27 cellular contexts compared by ENCODE assay signal in genomic region chr7:150759479-150759878, GRCh38.
"Had no signal": no experiment of that assay in that cellular context is flagged by ENCODE, and none has a peak within 500 bp of the region (broad histone marks: within the 10 kb centered on the region; RNA-seq: fewer than 3 reads in every experiment).

No MANE protein-coding gene starts in this region.

- H3K27me3 ChIP-seq: stomach, suprapubic skin, testis, thyroid gland, tibial nerve, transverse colon, upper lobe of left lung, upper lobe of right lung, uterus, vagina had no signal

- H3K36me3 ChIP-seq: stomach, suprapubic skin, thoracic aorta, thyroid gland, tibial artery, tibial nerve, transverse colon, upper lobe of left lung, upper lobe of right lung, uterus, vagina had no signal

- FAIRE-seq: urothelium cell line had no signal

- H3K9me3 ChIP-seq: stomach, suprapubic skin, testis, thoracic aorta, thyroid gland, tibial artery, tibial nerve, transverse colon, upper lobe of left lung, upper lobe of right lung, uterus, vagina had no signal

- H3K4me3 ChIP-seq: stomach, suprapubic skin, testis, thoracic aorta, thyroid gland, tibial artery, tibial nerve, transverse colon, upper lobe of left lung, upper lobe of right lung, uterus, vagina had no signal

- H3K4me1 ChIP-seq: testis, thyroid gland, tibial artery, tibial nerve, uterus, vagina had no signal

- H3K27ac ChIP-seq: stomach, suprapubic skin, testis, thoracic aorta, thyroid gland, tibial artery, tibial nerve, transverse colon, upper lobe of left lung, upper lobe of right lung, uterus, vagina had no signal

- DNase-seq: stimulated activated CD4-positive, alpha-beta T cell treated with anti-CD3 and anti-CD28 coated beads, Interleukin-2, amount 100 ng/mL, for 48 hours; stimulated activated CD4-positive, alpha-beta T cell treated with anti-CD3 and anti-CD28 coated beads, Interleukin-4, amount 100 ng/mL, for 1 hour; stimulated activated CD4-positive, alpha-beta T cell treated with anti-CD3 and anti-CD28 coated beads, Interleukin-4, amount 100 ng/mL, for 24 hours; stimulated activated CD4-positive, alpha-beta T cell treated with anti-CD3 and anti-CD28 coated beads, Interleukin-4, amount 100 ng/mL, for 4 hours; stimulated activated CD8-positive, alpha-beta memory T cell treated with anti-CD3 and anti-CD28 coated beads, Interleukin-4, amount 100 ng/mL, for 48 hours; stimulated activated naive B cell treated with anti-CD40 and anti-IgM and Interleukin-4, amounts not matched to agents 10 μg/mL and 1 μg/mL and 100 μg/mL, for 72 hours; stimulated activated naive CD4-positive, alpha-beta T cell; stimulated activated naive CD4-positive, alpha-beta T cell treated with Interleukin-2 at 50 U/mL for 16 hours; stimulated activated naive CD8-positive, alpha-beta T cell treated with anti-CD3 and anti-CD28 coated beads, Interleukin-15, amount 100 ng/mL, for 72 hours; stimulated activated naive CD8-positive, alpha-beta T cell treated with anti-CD3 and anti-CD28 coated beads, Interleukin-15, Interleukin-2, amounts not matched to agents 100 U/mL and 50 U/mL, for 24 hours; stomach; substantia nigra; testis; thyroid gland; tibial artery; transverse colon; trophoblast cell; upper lobe of left lung; upper lobe of right lung; uterus had no signal

- ATAC-seq: stimulated activated effector memory CD8-positive, alpha-beta T cell treated with anti-CD3 and anti-CD28 coated beads, Interleukin-12 subunit alpha, Interleukin-12 subunit beta, amount 100 ng/mL, for 72 hours; stimulated activated memory B cell treated with anti-CD40 and anti-IgM and Interleukin-4, amounts not matched to agents 10 μg/mL and 1 μg/mL and 100 μg/mL, for 72 hours; stimulated activated naive B cell treated with anti-CD40 and anti-IgM and Interleukin-4, amounts not matched to agents 10 μg/mL and 1 μg/mL and 100 μg/mL, for 72 hours; stimulated activated naive CD8-positive, alpha-beta T cell treated with anti-CD3 and anti-CD28 coated beads, Interleukin-15, amount 100 ng/mL, for 72 hours; stimulated activated naive CD8-positive, alpha-beta T cell treated with anti-CD3 and anti-CD28 coated beads, Interleukin-15, Interleukin-2, amounts not matched to agents 100 U/mL and 50 U/mL, for 24 hours; upper lobe of right lung had no signal
